ENCODE assay signal across 9 cellular contexts in genomic region chr4:93788712-93789111, GRCh38. TPM values are rescaled to one million over a fixed set of nuclear protein-coding genes. Genes with fewer than 3 reads are reported as not detected.
DNase-seq lines count a peak whose midpoint lies in the region; ATAC-seq, FAIRE-seq and TF ChIP-seq lines count a peak whose summit lies in the region.
"Had no signal": no experiment of that assay in that cellular context is flagged by ENCODE, and none has a peak within 500 bp of the region (broad histone marks: within the 10 kb centered on the region; RNA-seq: fewer than 3 reads in every experiment).

No MANE protein-coding gene starts in this region.

- no peak overlapping the region for H3K27ac Mint-ChIP-seq in astrocyte (ENCODE audit: unreplicated experiment)

- no peak overlapping the region for H3K27ac ChIP-seq in astrocyte (ENCODE audit: low read depth, low read length)
- no peak overlapping the region for H3K27ac ChIP-seq in neural cell (ENCODE audit: low read length)
- H3K27ac ChIP-seq in substantia nigra (ENCODE audit: low read depth, low read length, poor library complexity, severe bottlenecking): no peak overlapping the region

- H3K4me2 ChIP-seq in astrocyte (ENCODE audit: low read length) (no peak overlapping the region), neural cell (ENCODE audit: low read length) (no peak overlapping the region)

- no peaks in the 10 kb centered on the region for H3K4me1 ChIP-seq in astrocyte (ENCODE audit: insufficient read depth, low read length)

- DNase-seq in HT-29 (ENCODE audit: low spot score): peak; percentile 29
- DNase-seq in astrocyte (ENCODE audit: low read depth): no peak
- no peak for DNase-seq in substantia nigra (lab: John Stamatoyannopoulos, UW)
- DNase-seq in T-helper 9 cell: no peak
- DNase-seq in activated T-cell treated with anti-CD3 and anti-CD28 coated beads, Interleukin-2, amount 50 U/mL, for 4 hours: no peak
- DNase-seq: cerebellar nuclear complex had no signal

- H3K9ac ChIP-seq in astrocyte (ENCODE audit: low read length) (no peak overlapping the region), neural cell (ENCODE audit: low read length) (no peak overlapping the region)

- H3K4me1 Mint-ChIP-seq in astrocyte (ENCODE audit: low read depth, unreplicated experiment): no peaks in the 10 kb centered on the region
- no peaks in the 10 kb centered on the region for H3K4me1 Mint-ChIP-seq in activated T-cell treated with anti-CD3 and anti-CD28 coated beads, Interleukin-2, amount 50 U/mL, for 4 hours (ENCODE audit: low read depth)

- no peaks in the 10 kb centered on the region for H3K9me3 Mint-ChIP-seq in astrocyte (ENCODE audit: unreplicated experiment)
- no peaks in the 10 kb centered on the region for H3K9me3 Mint-ChIP-seq in activated T-cell treated with anti-CD3 and anti-CD28 coated beads, Interleukin-2, amount 50 U/mL, for 4 hours

- H3K9me2 ChIP-seq in neural cell (ENCODE audit: insufficient read depth, low read length): no peaks in the 10 kb centered on the region

- no peaks in the 10 kb centered on the region for H3K36me3 ChIP-seq in astrocyte (ENCODE audit: insufficient read depth, low read length)
- H3K36me3 ChIP-seq in neural cell (ENCODE audit: insufficient read depth, low read length): no peaks in the 10 kb centered on the region

- H4K20me1 ChIP-seq in astrocyte (ENCODE audit: insufficient read depth, low read length) (no peaks in the 10 kb centered on the region), neural cell (ENCODE audit: insufficient read depth) (no peaks in the 10 kb centered on the region)

- no peaks in the 10 kb centered on the region for H3K36me3 Mint-ChIP-seq in astrocyte (ENCODE audit: low read depth, unreplicated experiment)
- H3K36me3 Mint-ChIP-seq in activated T-cell treated with anti-CD3 and anti-CD28 coated beads, Interleukin-2, amount 50 U/mL, for 4 hours (ENCODE audit: insufficient read depth): no peaks in the 10 kb centered on the region

- no peak for ATAC-seq in activated T-cell treated with anti-CD3 and anti-CD28 coated beads, Interleukin-2, amount 50 U/mL, for 4 hours
- ATAC-seq in HG03025 (IDR thresholded peaks at IDR 0.05; ENCODE audit: low FRiP score, unreplicated experiment): no peak

- TF ChIP-seq CTCF in GM12875 (IDR thresholded peaks at IDR 0.05; ENCODE audit: borderline replicate concordance, insufficient read depth, low read depth, low read length) (peak; percentile 35; the same call in 1 of the 2 replicates), astrocyte (IDR thresholded peaks at IDR 0.05; ENCODE audit: insufficient read depth, low read depth, low read length) (peak; percentile 55), neural cell (IDR thresholded peaks at IDR 0.05; ENCODE audit: poor library complexity, severe bottlenecking) (peak; percentile 64)

- H3K4me3 Mint-ChIP-seq in astrocyte (ENCODE audit: unreplicated experiment): no peak overlapping the region
- H3K4me3 Mint-ChIP-seq in activated T-cell treated with anti-CD3 and anti-CD28 coated beads, Interleukin-2, amount 50 U/mL, for 4 hours: no peak overlapping the region

- no peak overlapping the region for H2AFZ ChIP-seq in astrocyte (ENCODE audit: low read depth, low read length)
- no peak overlapping the region for H2AFZ ChIP-seq in neural cell (ENCODE audit: low read depth, low read length)

- H3K27me3 ChIP-seq in astrocyte (ENCODE audit: insufficient read depth, low read length) (no peaks in the 10 kb centered on the region), neural cell (ENCODE audit: insufficient read depth, low read depth, low read length) (no peaks in the 10 kb centered on the region)

- no peak for TF ChIP-seq EP300 in neural cell (conservative IDR thresholded peaks at IDR 0.05; ENCODE audit: poor library complexity, severe bottlenecking)

- no peaks in the 10 kb centered on the region for H3K79me2 ChIP-seq in astrocyte (ENCODE audit: insufficient read depth, low read length)
- no peaks in the 10 kb centered on the region for H3K79me2 ChIP-seq in neural cell (replicated peaks; ENCODE audit: insufficient read depth, low read length)

- H3K27me3 Mint-ChIP-seq in astrocyte (ENCODE audit: low read depth, unreplicated experiment): peaks cover under 1% of the 10 kb centered on the region
- no peaks in the 10 kb centered on the region for H3K27me3 Mint-ChIP-seq in activated T-cell treated with anti-CD3 and anti-CD28 coated beads, Interleukin-2, amount 50 U/mL, for 4 hours (ENCODE audit: low read depth)

- H3K9me3 ChIP-seq in astrocyte (ENCODE audit: insufficient read depth, low read depth, low read length) (no peaks in the 10 kb centered on the region), neural cell (ENCODE audit: low read length) (no peaks in the 10 kb centered on the region)

- TF ChIP-seq RAD21 in neural cell (conservative IDR thresholded peaks at IDR 0.05): peak; percentile 63

- H3F3A ChIP-seq in neural cell (ENCODE audit: insufficient read depth, low read length, poor library complexity, severe bottlenecking): no peaks in the 10 kb centered on the region

- FAIRE-seq in astrocyte (lab: Jason Lieb, UNC): no peak

- H3K4me3 ChIP-seq in GM12875 (ENCODE audit: low read depth, low read length) (no peak overlapping the region), astrocyte (ENCODE audit: insufficient read depth, low read depth, low read length) (no peak overlapping the region), neural cell (ENCODE audit: low read length) (no peak overlapping the region)

TF ChIP-seq in neural cell, 6 proteins besides CTCF, POLR2A, EP300 and RAD21:
- TF ChIP-seq TAF1 (IDR thresholded peaks at IDR 0.05; ENCODE audit: low read depth) (no peak), SMC3 (conservative IDR thresholded peaks at IDR 0.05; ENCODE audit: poor library complexity) (peak; percentile 74)

RNA-seq across cellular contexts. Expression of gene ATOH1, which starts 39.8 kb away (rescaled TPM):
- 2.7 and 3.7 TPM in 2 replicates for total RNA-seq in HT-29 (2014; rRNA removed; shearing (Covaris generic))
- not detected in 2 replicates for total RNA-seq in astrocyte
- 0.22 TPM in 1 of 2 replicates, not detected in the other for polyA plus RNA-seq in neural cell
- not detected in 2 replicates for polyA minus RNA-seq in neural cell
- total RNA-seq in activated T-cell treated with anti-CD3 and anti-CD28 coated beads, Interleukin-2, amount 50 U/mL, for 4 hours: not detected
